In genomic region chr11:77119531-77119936, GRCh38 we compare ENCODE assay signal across 27 cellular contexts. TPM values are rescaled to one million over a fixed set of nuclear protein-coding genes. Genes with fewer than 3 reads are reported as not detected.
DNase-seq lines count a peak whose midpoint lies in the region; ATAC-seq, FAIRE-seq and TF ChIP-seq lines count a peak whose summit lies in the region.
"Had no signal": no experiment of that assay in that cellular context is flagged by ENCODE, and none has a peak within 500 bp of the region (broad histone marks: within the 10 kb centered on the region; RNA-seq: fewer than 3 reads in every experiment).

No MANE protein-coding gene starts in this region.

- no peak for TF ChIP-seq EP300 in gastroesophageal sphincter (IDR thresholded peaks at IDR 0.05)

- ATAC-seq in Right ventricle myocardium superior (ENCODE audit: poor library complexity) (peak; percentile 62), left ventricle myocardium superior (peak; percentile 77), psoas muscle (peak; percentile 60 to 94 (median 88)), gastroesophageal sphincter (no peak)
- ATAC-seq: A549, GM12878 had no signal

- no peak overlapping the region for H2BK5ac ChIP-seq in mesendoderm (ENCODE audit: low read length)

- H4K8ac ChIP-seq in mesendoderm (ENCODE audit: low read depth, low read length) = no peak overlapping the region

- no peak for TF ChIP-seq POLR2A in gastroesophageal sphincter (IDR thresholded peaks at IDR 0.05)

- no peaks in the 10 kb centered on the region for H3K79me1 ChIP-seq in mesendoderm (ENCODE audit: low read length)

- no peak overlapping the region for H3K4me2 ChIP-seq in mesendoderm (ENCODE audit: low read length)
- H3K4me2 ChIP-seq: A549 had no signal

- H3K27ac ChIP-seq in psoas muscle = no peak overlapping the region
- H3K27ac ChIP-seq in gastroesophageal sphincter = no peak overlapping the region
- H3K27ac ChIP-seq in mesendoderm (ENCODE audit: low read depth, low read length) = no peak overlapping the region
- H3K27ac ChIP-seq: A549; BLaER1 treated with 17β-estradiol and CSF1 and Interleukin-3, amounts not matched to agents 10 nM and 100 nM; GM23248 had no signal

- H2BK120ac ChIP-seq in mesendoderm (ENCODE audit: low read depth, low read length) = no peak overlapping the region

- H3K9me3 ChIP-seq in psoas muscle (no peaks in the 10 kb centered on the region), gastroesophageal sphincter (no peaks in the 10 kb centered on the region)
- H3K9me3 ChIP-seq: A549; BE2C; BLaER1 treated with 17β-estradiol and CSF1 and Interleukin-3, amounts not matched to agents 10 nM and 100 nM had no signal

- H3K56ac ChIP-seq in mesendoderm (ENCODE audit: low read length) = no peak overlapping the region

- no peak overlapping the region for H2AK5ac ChIP-seq in mesendoderm (ENCODE audit: low read length)

- no peaks in the 10 kb centered on the region for H3K4me1 ChIP-seq in psoas muscle
- H3K4me1 ChIP-seq in gastroesophageal sphincter = no peaks in the 10 kb centered on the region
- H3K4me1 ChIP-seq in mesendoderm (ENCODE audit: control insufficient read depth, low read depth, low read length) = no peaks in the 10 kb centered on the region
- H3K4me1 ChIP-seq: A549, BE2C had no signal

- no peaks in the 10 kb centered on the region for H3K27me3 ChIP-seq in psoas muscle (ENCODE audit: insufficient read depth in 3 of 3, low read length in 2 of 3)
- no peaks in the 10 kb centered on the region for H3K27me3 ChIP-seq in gastroesophageal sphincter
- no peaks in the 10 kb centered on the region for H3K27me3 ChIP-seq in mesendoderm (ENCODE audit: insufficient read depth, low read length, poor library complexity)
- H3K27me3 ChIP-seq: BE2C; BLaER1 treated with 17β-estradiol and CSF1 and Interleukin-3, amounts not matched to agents 10 nM and 100 nM had no signal

- peak; percentile 69 for FAIRE-seq in urothelium cell line (lab: Jason Lieb, UNC)
- FAIRE-seq: A549, D721Med, GM12878, GM19239, H1 had no signal

- H2BK15ac ChIP-seq in mesendoderm (replicated peaks; ENCODE audit: low read depth) = no peak overlapping the region

- H3K79me2 ChIP-seq in mesendoderm (ENCODE audit: control insufficient read depth, insufficient read depth, low read length) = no peaks in the 10 kb centered on the region

- H3K4me3 ChIP-seq in psoas muscle (no peak overlapping the region), gastroesophageal sphincter (no peak overlapping the region), mesendoderm (ENCODE audit: low read length) (no peak overlapping the region)
- H3K4me3 ChIP-seq: A549; BLaER1 treated with 17β-estradiol and CSF1 and Interleukin-3, amounts not matched to agents 10 nM and 100 nM; GM12878; GM23248 had no signal

- DNase-seq in Right ventricle myocardium superior = peak; percentile 45
- DNase-seq in cardiac septum (ENCODE audit: low spot score) = no peak
- peak; percentile 47 for DNase-seq in left ventricle myocardium superior
- DNase-seq in psoas muscle = peak in 1 of 2 donors; percentile 80
- DNase-seq in urothelium cell line (ENCODE audit: low spot score) = no peak
- no peak for DNase-seq in mesendoderm
- DNase-seq: 8988T; ACHN; AML-193; BE2C; CD4-positive, alpha-beta T cell; CD8-positive, alpha-beta memory T cell; DMS 273 treated with DMSO at 0.1 percent for 48 hours; DMS79; EL; GDM1; GM23248; H7; HCEC 1CT had no signal

- intact Hi-C loops in Right ventricle myocardium superior (cut with DNase I) = no loop called here
- intact Hi-C loops in cardiac septum (cut with DNase I) = no loop called here
- intact Hi-C loops in left ventricle myocardium superior (cut with micrococcal nuclease) = no loop called here
- intact Hi-C loops in psoas muscle (cut with DNase I) = no loop called here

- no peak overlapping the region for H3K9ac ChIP-seq in mesendoderm (ENCODE audit: low read length)
- H3K9ac ChIP-seq: BLaER1 treated with 17β-estradiol and CSF1 and Interleukin-3, amounts not matched to agents 10 nM and 100 nM; GM23248 had no signal

- H3K36me3 ChIP-seq in psoas muscle (ENCODE audit: insufficient read depth in 1 of 2, low read depth in 1 of 2) (no peaks in the 10 kb centered on the region), gastroesophageal sphincter (peaks cover 0 to 81% of the 10 kb centered on the region in 2 donors), mesendoderm (ENCODE audit: control insufficient read depth, insufficient read depth, low read length) (no peaks in the 10 kb centered on the region)
- H3K36me3 ChIP-seq: BE2C had no signal

- H3K18ac ChIP-seq in mesendoderm (ENCODE audit: low read length) = no peak overlapping the region

- no peak overlapping the region for H4K5ac ChIP-seq in mesendoderm (ENCODE audit: low read length)

- 52 to 55% (median 54%) methylated on average over 9 of the region's 9 CpGs for WGBS in psoas muscle, 3 donors
- WGBS in gastroesophageal sphincter (ENCODE audit: low coverage in 1 of 2), 2 donors = 94 to 100% methylated on average over 1 to 3 of the region's 9 CpGs
- no CpG with 5 or more reads among the region's 9 CpGs for WGBS in mesendoderm (ENCODE audit: extremely low coverage, insufficient coverage, low lambda C conversion rate)

- H3K23ac ChIP-seq in mesendoderm (ENCODE audit: low read length) = no peak overlapping the region

- no peak overlapping the region for H3K4ac ChIP-seq in mesendoderm (ENCODE audit: low read depth, low read length)

- TF ChIP-seq CTCF in psoas muscle (IDR thresholded peaks at IDR 0.05) (no peak), gastroesophageal sphincter (IDR thresholded peaks at IDR 0.05) (no peak)

RNA-seq across cellular contexts. Expression of gene MYO7A, which starts 8.5 kb away (rescaled TPM):
- total RNA-seq in Right ventricle myocardium superior (4.4 TPM), cardiac septum (3.0 TPM), left ventricle myocardium superior (4.6 TPM), psoas muscle (1 to 10 TPM; 2.3 to 3.0 (median 2.8) TPM), gastroesophageal sphincter (10 to 100 TPM in 2 of 4 donors, 1 to 10 TPM in 2; 4.0 to 11.8 (median 8.7) TPM)
- polyA plus RNA-seq in psoas muscle = 1 to 10 TPM in 2 of 3 donors, under 1 TPM in 1; 0.62 to 1.1 (median 1.0) TPM
- polyA plus RNA-seq in mesendoderm (2013, experiment 1 of 2) = 0.51 TPM
- 0.49 TPM for polyA plus RNA-seq in mesendoderm (2013, experiment 2 of 2)
- total RNA-seq: GM23248 had no signal
- polyA plus RNA-seq: GM23248 had no signal

RNA-seq across cellular contexts. Expression of gene OMP, which starts 16.9 kb away (rescaled TPM):
- total RNA-seq in Right ventricle myocardium superior (not detected), cardiac septum (not detected), left ventricle myocardium superior (not detected), psoas muscle (not detected), gastroesophageal sphincter (not detected)
- polyA plus RNA-seq in psoas muscle = under 1 TPM in 1 of 3 donors, not detected in 2; 0.32 TPM
- 0.11 TPM for polyA plus RNA-seq in mesendoderm (2013, experiment 1 of 2)
- polyA plus RNA-seq in mesendoderm (2013, experiment 2 of 2) = not detected
- total RNA-seq: CD4-positive, alpha-beta T cell; CD8-positive, alpha-beta memory T cell; GM12878; GM23248; H1; H7 had no signal
- polyA plus RNA-seq: A549; CD14-positive monocyte; CD8-positive, alpha-beta memory T cell; GM12878; GM23248; H1 had no signal

RNA-seq across cellular contexts. Expression of gene CAPN5, which starts 52.8 kb away (rescaled TPM):
- total RNA-seq in Right ventricle myocardium superior (2.6 TPM), cardiac septum (4.0 TPM), left ventricle myocardium superior (2.5 TPM), psoas muscle (1 to 10 TPM in 2 of 4 donors, under 1 TPM in 2; 0.88 to 1.8 (median 1.1) TPM), gastroesophageal sphincter (1 to 10 TPM; 4.1 to 9.4 (median 7.7) TPM)
- polyA plus RNA-seq in psoas muscle = under 1 TPM; 0.59 to 0.67 (median 0.64) TPM
- polyA plus RNA-seq in mesendoderm (2013, experiment 1 of 2) = 13.6 TPM
- 13.4 TPM for polyA plus RNA-seq in mesendoderm (2013, experiment 2 of 2)

Comparison
In these comparisons a context has a peak if more than half of its experiments do, and no peak if none do; other contexts are left out.
1. DNase-seq: peak in Right ventricle myocardium superior (single experiment) and left ventricle myocardium superior (single experiment); none in cardiac septum (single experiment), urothelium cell line (single experiment) and mesendoderm (single experiment).